In the genomic region with DNA sequence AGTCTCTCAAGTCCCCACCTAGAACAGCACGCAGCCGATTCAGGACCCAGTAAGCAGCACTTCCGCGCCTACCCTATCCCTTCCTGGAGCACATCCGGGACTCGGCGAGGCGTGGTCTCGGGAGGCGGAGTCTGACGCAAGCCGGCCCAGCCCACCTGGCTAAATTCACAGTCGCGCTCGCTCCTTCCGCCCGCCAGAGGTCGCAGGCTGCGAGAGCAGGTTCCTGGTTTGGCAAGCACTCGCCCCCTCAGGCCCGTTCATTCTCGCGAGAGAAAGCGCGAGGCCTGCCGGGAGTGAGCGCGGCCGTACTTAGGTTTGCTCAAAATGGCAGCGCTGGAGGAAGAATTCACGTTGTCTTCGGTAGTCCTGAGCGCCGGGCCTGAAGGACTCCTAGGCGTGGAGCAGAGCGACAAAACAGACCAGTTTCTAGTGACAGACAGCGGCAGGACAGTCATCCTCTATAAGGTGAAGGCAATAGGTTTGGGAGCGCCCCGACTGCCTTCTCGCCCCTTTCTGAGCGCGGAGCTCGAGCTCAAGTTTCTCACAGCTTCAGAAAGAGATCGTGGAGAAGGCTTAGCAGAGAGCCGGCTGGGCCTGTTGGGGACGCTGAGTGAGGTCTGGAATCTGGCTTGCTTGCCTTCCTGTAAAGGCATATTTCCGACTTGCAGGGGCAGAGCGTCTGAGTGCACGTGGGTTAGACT, we compare ENCODE assay signal across 8 cellular contexts. TPM values are rescaled to one million over a fixed set of nuclear protein-coding genes. Genes with fewer than 3 reads are reported as not detected.
DNase-seq lines count a peak whose midpoint lies in the region; ATAC-seq and TF ChIP-seq lines count a peak whose summit lies in the region.

A gene (plus strand): TSS at position 313 of the 701 bp plus-strand sequence. CDS start 12 bp downstream, at position 325.

- TF ChIP-seq CTCF in GM13976 (IDR thresholded peaks at IDR 0.05; ENCODE audit: borderline replicate concordance, control extremely low read depth, extremely low read depth, insufficient read depth, missing control alignments) (peak; percentile 93), adrenal gland (IDR thresholded peaks at IDR 0.05) (peak; percentile 78 to 99 (median 94)), type B pancreatic cell (conservative IDR thresholded peaks at IDR 0.05) (peak; percentile 97)

- in situ Hi-C loops in GM13976 (cut with MboI; ENCODE audit: low sequenced_read_pairs, unreplicated experiment), result no loop called here

- peak within 1 kb of the TSS; percentile 100 for H3K4me3 Mint-ChIP-seq in type B pancreatic cell

- H3K4me1 ChIP-seq in adrenal gland (replicated peaks in 1 of 2), result peaks cover 15 to 24% of the 10 kb centered on the region in 2 donors

- peaks cover 5% of the 10 kb centered on the region for H3K9me3 Mint-ChIP-seq in type B pancreatic cell

- DNase-seq in GM13976 (ENCODE audit: low spot score) (peak; percentile 98), NCI-H146 (lab: John Stamatoyannopoulos, UW) (peak; percentile 98), T-helper 1 cell (peak; percentile 98 to 99 (median 99)), adrenal gland (peak; percentile 98 to 99 (median 99)), cardiac septum (ENCODE audit: low spot score) (peak; percentile 100), pons (ENCODE audit: low spot score) (peak; percentile 99), type B pancreatic cell (ENCODE audit: extremely low spot score, unreplicated experiment) (peak; percentile 100)

- peaks cover 12% of the 10 kb centered on the region for H3K36me3 Mint-ChIP-seq in type B pancreatic cell

- H3K27me3 ChIP-seq in adrenal gland, result no peaks in the 10 kb centered on the region

- TF ChIP-seq POLR2A in adrenal gland (IDR thresholded peaks at IDR 0.05), result peak; percentile 74 to 87

- ATAC-seq in HG02870 (IDR thresholded peaks at IDR 0.05; ENCODE audit: unreplicated experiment), result peak; percentile 96

- peak within 1 kb of the TSS; percentile 73 to 92 (median 86) for H3K27ac ChIP-seq in adrenal gland

- intact Hi-C loops in adrenal gland (cut with DNase I) (no loop called here), cardiac septum (cut with DNase I) (loop anchor here (2.0 to 5.0 kb wide), 2 partner anchors 107 to 530 kb away; a partner anchor contains a TSS)

- peaks cover 10% of the 10 kb centered on the region for H3K4me1 Mint-ChIP-seq in type B pancreatic cell (ENCODE audit: unreplicated experiment)

- H3K27me3 Mint-ChIP-seq in type B pancreatic cell, result peaks cover 3% of the 10 kb centered on the region

- peak within 1 kb of the TSS; percentile 53 to 95 (median 76) for H3K4me3 ChIP-seq in adrenal gland

- WGBS in adrenal gland, 4 donors, result 0 to 2% (median 0%) methylated on average over 13 to 49 of the region's 49 CpGs

- no peaks in the 10 kb centered on the region for H3K9me3 ChIP-seq in adrenal gland (replicated peaks in 1 of 3)

- peak within 1 kb of the TSS; percentile 99 for H3K27ac Mint-ChIP-seq in type B pancreatic cell

- H3K36me3 ChIP-seq in adrenal gland (replicated peaks in 1 of 2), result peaks cover 0 to 25% of the 10 kb centered on the region in 2 donors

RNA-seq across cellular contexts. Expression of the gene that starts here (rescaled TPM):
- total RNA-seq in adrenal gland (10 to 100 TPM; 18.3 to 37.3 (median 31.6) TPM), cardiac septum (22.0 TPM), type B pancreatic cell (ENCODE audit: low replicate concordance) (44.9 and 56.5 TPM in 2 replicates)
- 10 to 100 TPM; 37.7 to 58.2 (median 52.8) TPM for polyA plus RNA-seq in adrenal gland

Comparison
In these comparisons a context has a peak if more than half of its experiments do, and no peak if none do; other contexts are left out.
1. Peak in every context shown above with its lines: DNase-seq, ATAC-seq, H3K4me3 ChIP-seq and H3K27ac ChIP-seq.